Comparison of ENCODE assay signal across 1 cellular context in the genomic region with DNA sequence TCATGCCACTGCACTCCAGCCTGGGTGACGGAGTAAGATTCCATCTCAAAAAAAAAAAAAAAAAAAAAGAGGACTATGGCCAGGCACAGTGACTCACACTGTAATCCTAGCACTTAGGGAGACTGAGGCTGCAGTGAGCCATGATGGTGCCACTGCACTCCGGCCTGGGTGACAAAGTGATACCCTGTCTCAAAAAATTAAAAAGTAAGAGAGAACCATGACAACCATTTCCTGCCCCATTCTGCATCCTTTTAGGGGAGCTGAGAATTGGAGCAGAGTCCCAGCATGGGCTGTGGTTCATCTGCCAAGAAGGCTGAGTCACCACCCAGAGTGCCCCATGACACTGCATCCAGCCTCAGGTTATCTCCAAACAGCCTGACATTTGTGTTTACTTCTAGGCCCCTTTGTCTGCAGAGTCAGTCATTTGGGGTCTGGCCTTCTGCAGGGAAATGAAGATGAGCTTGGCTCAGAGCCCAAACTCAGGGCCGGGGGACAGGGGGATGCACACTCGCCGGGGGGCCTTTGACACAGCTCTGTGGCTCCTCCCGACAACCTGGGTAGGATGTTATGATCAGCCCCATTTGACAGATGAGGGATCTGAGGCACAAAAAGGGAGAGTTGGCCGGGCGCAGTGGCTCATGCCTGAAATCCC.
TF ChIP-seq lines count a peak whose summit lies in the region.

No MANE protein-coding gene starts in this region.

TF ChIP-seq in K562, 482 proteins besides CTCF, POLR2A, EP300 and RAD21 (continued from another document and continues in another):
- TF ChIP-seq, protein P1, sequence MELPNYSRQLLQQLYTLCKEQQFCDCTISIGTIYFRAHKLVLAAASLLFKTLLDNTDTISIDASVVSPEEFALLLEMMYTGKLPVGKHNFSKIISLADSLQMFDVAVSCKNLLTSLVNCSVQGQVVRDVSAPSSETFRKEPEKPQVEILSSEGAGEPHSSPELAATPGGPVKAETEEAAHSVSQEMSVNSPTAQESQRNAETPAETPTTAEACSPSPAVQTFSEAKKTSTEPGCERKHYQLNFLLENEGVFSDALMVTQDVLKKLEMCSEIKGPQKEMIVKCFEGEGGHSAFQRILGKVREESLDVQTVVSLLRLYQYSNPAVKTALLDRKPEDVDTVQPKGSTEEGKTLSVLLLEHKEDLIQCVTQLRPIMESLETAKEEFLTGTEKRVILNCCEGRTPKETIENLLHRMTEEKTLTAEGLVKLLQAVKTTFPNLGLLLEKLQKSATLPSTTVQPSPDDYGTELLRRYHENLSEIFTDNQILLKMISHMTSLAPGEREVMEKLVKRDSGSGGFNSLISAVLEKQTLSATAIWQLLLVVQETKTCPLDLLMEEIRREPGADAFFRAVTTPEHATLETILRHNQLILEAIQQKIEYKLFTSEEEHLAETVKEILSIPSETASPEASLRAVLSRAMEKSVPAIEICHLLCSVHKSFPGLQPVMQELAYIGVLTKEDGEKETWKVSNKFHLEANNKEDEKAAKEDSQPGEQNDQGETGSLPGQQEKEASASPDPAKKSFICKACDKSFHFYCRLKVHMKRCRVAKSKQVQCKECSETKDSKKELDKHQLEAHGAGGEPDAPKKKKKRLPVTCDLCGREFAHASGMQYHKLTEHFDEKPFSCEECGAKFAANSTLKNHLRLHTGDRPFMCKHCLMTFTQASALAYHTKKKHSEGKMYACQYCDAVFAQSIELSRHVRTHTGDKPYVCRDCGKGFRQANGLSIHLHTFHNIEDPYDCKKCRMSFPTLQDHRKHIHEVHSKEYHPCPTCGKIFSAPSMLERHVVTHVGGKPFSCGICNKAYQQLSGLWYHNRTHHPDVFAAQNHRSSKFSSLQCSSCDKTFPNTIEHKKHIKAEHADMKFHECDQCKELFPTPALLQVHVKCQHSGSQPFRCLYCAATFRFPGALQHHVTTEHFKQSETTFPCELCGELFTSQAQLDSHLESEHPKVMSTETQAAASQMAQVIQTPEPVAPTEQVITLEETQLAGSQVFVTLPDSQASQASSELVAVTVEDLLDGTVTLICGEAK (IDR thresholded peaks at IDR 0.05) = no peak
- TF ChIP-seq, protein P1 (CRISPR knock-in tag; IDR thresholded peaks at IDR 0.05) = no peak
- peak; percentile 73 to 74 for TF ChIP-seq FOXK2 (conservative IDR thresholded peaks at IDR 0.05 in 1 of 2, IDR thresholded peaks at IDR 0.05 in 1 of 2; ENCODE audit: low read depth in 2 of 2)
- TF ChIP-seq MAFF (IDR thresholded peaks at IDR 0.05; ENCODE audit: low read length) = peak; percentile 87
- TF ChIP-seq HDAC6 (IDR thresholded peaks at IDR 0.05; ENCODE audit: low read depth, low read length) = no peak
- TF ChIP-seq, protein P2, sequence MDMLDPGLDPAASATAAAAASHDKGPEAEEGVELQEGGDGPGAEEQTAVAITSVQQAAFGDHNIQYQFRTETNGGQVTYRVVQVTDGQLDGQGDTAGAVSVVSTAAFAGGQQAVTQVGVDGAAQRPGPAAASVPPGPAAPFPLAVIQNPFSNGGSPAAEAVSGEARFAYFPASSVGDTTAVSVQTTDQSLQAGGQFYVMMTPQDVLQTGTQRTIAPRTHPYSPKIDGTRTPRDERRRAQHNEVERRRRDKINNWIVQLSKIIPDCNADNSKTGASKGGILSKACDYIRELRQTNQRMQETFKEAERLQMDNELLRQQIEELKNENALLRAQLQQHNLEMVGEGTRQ (CRISPR knock-in tag; IDR thresholded peaks at IDR 0.05) = no peak
- TF ChIP-seq PTTG1 (tag; IDR thresholded peaks at IDR 0.05; ENCODE audit: low read depth) = no peak
- TF ChIP-seq HEY1 (CRISPR knock-in tag; IDR thresholded peaks at IDR 0.05; ENCODE audit: borderline replicate concordance) = no peak
- TF ChIP-seq, protein P3, sequence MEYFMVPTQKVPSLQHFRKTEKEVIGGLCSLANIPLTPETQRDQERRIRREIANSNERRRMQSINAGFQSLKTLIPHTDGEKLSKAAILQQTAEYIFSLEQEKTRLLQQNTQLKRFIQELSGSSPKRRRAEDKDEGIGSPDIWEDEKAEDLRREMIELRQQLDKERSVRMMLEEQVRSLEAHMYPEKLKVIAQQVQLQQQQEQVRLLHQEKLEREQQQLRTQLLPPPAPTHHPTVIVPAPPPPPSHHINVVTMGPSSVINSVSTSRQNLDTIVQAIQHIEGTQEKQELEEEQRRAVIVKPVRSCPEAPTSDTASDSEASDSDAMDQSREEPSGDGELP (CRISPR knock-in tag; IDR thresholded peaks at IDR 0.05; ENCODE audit: borderline replicate concordance) = peak; percentile 40; the same call in 1 of the 2 replicates
- peak; percentile 38 for TF ChIP-seq MEIS2 (IDR thresholded peaks at IDR 0.05; ENCODE audit: partially characterized antibody)
- TF ChIP-seq CBFA2T3 (IDR thresholded peaks at IDR 0.05) = peak; percentile 78
- no peak for TF ChIP-seq KLF13 (tag; IDR thresholded peaks at IDR 0.05; ENCODE audit: borderline replicate concordance, low read depth)
- no peak for TF ChIP-seq SREBF2 (CRISPR knock-in tag; IDR thresholded peaks at IDR 0.05)
- peak; percentile 38 for TF ChIP-seq PHF20 (IDR thresholded peaks at IDR 0.05; ENCODE audit: partially characterized antibody)
- TF ChIP-seq NR3C1 (CRISPR knock-in tag; IDR thresholded peaks at IDR 0.05) = no peak
- TF ChIP-seq FOS (IDR thresholded peaks at IDR 0.05; ENCODE audit: extremely low read depth, insufficient read length) = peak; percentile 37
- peak; percentile 53; the same call in 1 of the 2 replicates for TF ChIP-seq ZFX (CRISPR knock-in tag; IDR thresholded peaks at IDR 0.05)
- 0 out of 2 replicates have a peak, but pooled peaks have one; percentile 32 for TF ChIP-seq SMARCA5 (IDR thresholded peaks at IDR 0.05)
- peak; percentile 61; the same call in 1 of the 2 replicates for TF ChIP-seq JUN (IDR thresholded peaks at IDR 0.05; ENCODE audit: borderline replicate concordance, low read depth, low read length)
- TF ChIP-seq JUN (CRISPR knock-in tag; IDR thresholded peaks at IDR 0.05; ENCODE audit: borderline replicate concordance) = no peak
- TF ChIP-seq ZKSCAN1 (IDR thresholded peaks at IDR 0.05; ENCODE audit: low read depth, low read length) = no peak; the same call in 1 of the 2 replicates
- TF ChIP-seq RCOR1 (IDR thresholded peaks at IDR 0.05; ENCODE audit: borderline replicate concordance in 1 of 2, low read depth in 2 of 2, low read length in 2 of 2) = peak in 1 of 2 experiments; percentile 14; a peak in 1 of 4 replicates
- TF ChIP-seq SOX6 (IDR thresholded peaks at IDR 0.05) = peak; percentile 54; the same call in 1 of the 2 replicates
- peak; percentile 95 for TF ChIP-seq DPF2 (IDR thresholded peaks at IDR 0.05)
- no peak for TF ChIP-seq TAL1 (IDR thresholded peaks at IDR 0.05)
- TF ChIP-seq MEF2D (tag; conservative IDR thresholded peaks at IDR 0.05; ENCODE audit: low read depth) = 0 out of 2 replicates have a peak, but pooled peaks have one; percentile 37
- TF ChIP-seq ZNF445 (CRISPR knock-in tag; IDR thresholded peaks at IDR 0.05; ENCODE audit: low read depth) = no peak
- TF ChIP-seq SRSF3 (IDR thresholded peaks at IDR 0.05; ENCODE audit: insufficient read depth, low read length) = no peak
- TF ChIP-seq, protein P4, sequence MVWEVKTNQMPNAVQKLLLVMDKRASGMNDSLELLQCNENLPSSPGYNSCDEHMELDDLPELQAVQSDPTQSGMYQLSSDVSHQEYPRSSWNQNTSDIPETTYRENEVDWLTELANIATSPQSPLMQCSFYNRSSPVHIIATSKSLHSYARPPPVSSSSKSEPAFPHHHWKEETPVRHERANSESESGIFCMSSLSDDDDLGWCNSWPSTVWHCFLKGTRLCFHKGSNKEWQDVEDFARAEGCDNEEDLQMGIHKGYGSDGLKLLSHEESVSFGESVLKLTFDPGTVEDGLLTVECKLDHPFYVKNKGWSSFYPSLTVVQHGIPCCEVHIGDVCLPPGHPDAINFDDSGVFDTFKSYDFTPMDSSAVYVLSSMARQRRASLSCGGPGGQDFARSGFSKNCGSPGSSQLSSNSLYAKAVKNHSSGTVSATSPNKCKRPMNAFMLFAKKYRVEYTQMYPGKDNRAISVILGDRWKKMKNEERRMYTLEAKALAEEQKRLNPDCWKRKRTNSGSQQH (CRISPR knock-in tag; IDR thresholded peaks at IDR 0.05) = no peak
- TF ChIP-seq, protein P5, sequence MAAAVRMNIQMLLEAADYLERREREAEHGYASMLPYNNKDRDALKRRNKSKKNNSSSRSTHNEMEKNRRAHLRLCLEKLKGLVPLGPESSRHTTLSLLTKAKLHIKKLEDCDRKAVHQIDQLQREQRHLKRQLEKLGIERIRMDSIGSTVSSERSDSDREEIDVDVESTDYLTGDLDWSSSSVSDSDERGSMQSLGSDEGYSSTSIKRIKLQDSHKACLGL (CRISPR knock-in tag; IDR thresholded peaks at IDR 0.05; ENCODE audit: borderline replicate concordance, poor library complexity, severe bottlenecking) = no peak
- TF ChIP-seq, protein P6, sequence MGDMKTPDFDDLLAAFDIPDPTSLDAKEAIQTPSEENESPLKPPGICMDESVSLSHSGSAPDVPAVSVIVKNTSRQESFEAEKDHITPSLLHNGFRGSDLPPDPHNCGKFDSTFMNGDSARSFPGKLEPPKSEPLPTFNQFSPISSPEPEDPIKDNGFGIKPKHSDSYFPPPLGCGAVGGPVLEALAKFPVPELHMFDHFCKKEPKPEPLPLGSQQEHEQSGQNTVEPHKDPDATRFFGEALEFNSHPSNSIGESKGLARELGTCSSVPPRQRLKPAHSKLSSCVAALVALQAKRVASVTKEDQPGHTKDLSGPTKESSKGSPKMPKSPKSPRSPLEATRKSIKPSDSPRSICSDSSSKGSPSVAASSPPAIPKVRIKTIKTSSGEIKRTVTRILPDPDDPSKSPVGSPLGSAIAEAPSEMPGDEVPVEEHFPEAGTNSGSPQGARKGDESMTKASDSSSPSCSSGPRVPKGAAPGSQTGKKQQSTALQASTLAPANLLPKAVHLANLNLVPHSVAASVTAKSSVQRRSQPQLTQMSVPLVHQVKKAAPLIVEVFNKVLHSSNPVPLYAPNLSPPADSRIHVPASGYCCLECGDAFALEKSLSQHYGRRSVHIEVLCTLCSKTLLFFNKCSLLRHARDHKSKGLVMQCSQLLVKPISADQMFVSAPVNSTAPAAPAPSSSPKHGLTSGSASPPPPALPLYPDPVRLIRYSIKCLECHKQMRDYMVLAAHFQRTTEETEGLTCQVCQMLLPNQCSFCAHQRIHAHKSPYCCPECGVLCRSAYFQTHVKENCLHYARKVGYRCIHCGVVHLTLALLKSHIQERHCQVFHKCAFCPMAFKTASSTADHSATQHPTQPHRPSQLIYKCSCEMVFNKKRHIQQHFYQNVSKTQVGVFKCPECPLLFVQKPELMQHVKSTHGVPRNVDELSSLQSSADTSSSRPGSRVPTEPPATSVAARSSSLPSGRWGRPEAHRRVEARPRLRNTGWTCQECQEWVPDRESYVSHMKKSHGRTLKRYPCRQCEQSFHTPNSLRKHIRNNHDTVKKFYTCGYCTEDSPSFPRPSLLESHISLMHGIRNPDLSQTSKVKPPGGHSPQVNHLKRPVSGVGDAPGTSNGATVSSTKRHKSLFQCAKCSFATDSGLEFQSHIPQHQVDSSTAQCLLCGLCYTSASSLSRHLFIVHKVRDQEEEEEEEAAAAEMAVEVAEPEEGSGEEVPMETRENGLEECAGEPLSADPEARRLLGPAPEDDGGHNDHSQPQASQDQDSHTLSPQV (IDR thresholded peaks at IDR 0.05) = peak; percentile 79
- no peak for TF ChIP-seq GTF2F1 (IDR thresholded peaks at IDR 0.05; ENCODE audit: low read depth, low read length)
- TF ChIP-seq POLR2AphosphoS5 (IDR thresholded peaks at IDR 0.05; ENCODE audit: control insufficient read depth, insufficient read depth, low read depth, low read length) = peak; percentile 28; the same call in 1 of the 2 replicates
- TF ChIP-seq FOXA3 (CRISPR knock-in tag; conservative IDR thresholded peaks at IDR 0.05 in 1 of 2, IDR thresholded peaks at IDR 0.05 in 1 of 2) = peak in 1 of 2 experiments; percentile 69; a peak in 1 of 4 replicates
- no peak for TF ChIP-seq RB1 (IDR thresholded peaks at IDR 0.05; ENCODE audit: low read depth)
- TF ChIP-seq ARID2 (IDR thresholded peaks at IDR 0.05) = no peak
- TF ChIP-seq, protein P7, sequence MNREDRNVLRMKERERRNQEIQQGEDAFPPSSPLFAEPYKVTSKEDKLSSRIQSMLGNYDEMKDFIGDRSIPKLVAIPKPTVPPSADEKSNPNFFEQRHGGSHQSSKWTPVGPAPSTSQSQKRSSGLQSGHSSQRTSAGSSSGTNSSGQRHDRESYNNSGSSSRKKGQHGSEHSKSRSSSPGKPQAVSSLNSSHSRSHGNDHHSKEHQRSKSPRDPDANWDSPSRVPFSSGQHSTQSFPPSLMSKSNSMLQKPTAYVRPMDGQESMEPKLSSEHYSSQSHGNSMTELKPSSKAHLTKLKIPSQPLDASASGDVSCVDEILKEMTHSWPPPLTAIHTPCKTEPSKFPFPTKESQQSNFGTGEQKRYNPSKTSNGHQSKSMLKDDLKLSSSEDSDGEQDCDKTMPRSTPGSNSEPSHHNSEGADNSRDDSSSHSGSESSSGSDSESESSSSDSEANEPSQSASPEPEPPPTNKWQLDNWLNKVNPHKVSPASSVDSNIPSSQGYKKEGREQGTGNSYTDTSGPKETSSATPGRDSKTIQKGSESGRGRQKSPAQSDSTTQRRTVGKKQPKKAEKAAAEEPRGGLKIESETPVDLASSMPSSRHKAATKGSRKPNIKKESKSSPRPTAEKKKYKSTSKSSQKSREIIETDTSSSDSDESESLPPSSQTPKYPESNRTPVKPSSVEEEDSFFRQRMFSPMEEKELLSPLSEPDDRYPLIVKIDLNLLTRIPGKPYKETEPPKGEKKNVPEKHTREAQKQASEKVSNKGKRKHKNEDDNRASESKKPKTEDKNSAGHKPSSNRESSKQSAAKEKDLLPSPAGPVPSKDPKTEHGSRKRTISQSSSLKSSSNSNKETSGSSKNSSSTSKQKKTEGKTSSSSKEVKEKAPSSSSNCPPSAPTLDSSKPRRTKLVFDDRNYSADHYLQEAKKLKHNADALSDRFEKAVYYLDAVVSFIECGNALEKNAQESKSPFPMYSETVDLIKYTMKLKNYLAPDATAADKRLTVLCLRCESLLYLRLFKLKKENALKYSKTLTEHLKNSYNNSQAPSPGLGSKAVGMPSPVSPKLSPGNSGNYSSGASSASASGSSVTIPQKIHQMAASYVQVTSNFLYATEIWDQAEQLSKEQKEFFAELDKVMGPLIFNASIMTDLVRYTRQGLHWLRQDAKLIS (CRISPR knock-in tag; IDR thresholded peaks at IDR 0.05) = no peak
